Comparison of ENCODE assay signal across 19 cellular contexts in genomic region chr10:7534480-7534852, GRCh38.
A peak's percentile ranks its signal among the peaks of the same experiment; 100 is the strongest.
DNase-seq lines count a peak whose midpoint lies in the region; ATAC-seq and FAIRE-seq lines count a peak whose summit lies in the region.
"Had no signal": no experiment of that assay in that cellular context is flagged by ENCODE, and none has a peak within 500 bp of the region (broad histone marks: within the 10 kb centered on the region; RNA-seq: fewer than 3 reads in every experiment).

No MANE protein-coding gene starts in this region.

- DNase-seq in GM18507 (ENCODE audit: extremely low spot score, insufficient read length, low read depth) (no peak), DMS114 treated with DMSO at 0.1 percent for 48 hours (lab: John Stamatoyannopoulos, UW; ENCODE audit: unreplicated experiment) (no peak), hypothalamus (lab: John Stamatoyannopoulos, UW) (no peak), cerebellar cortex (ENCODE audit: low spot score) (no peak), NOMO-1 treated with dmso at 0.1 percent for 144 hours (lab: John Stamatoyannopoulos, UW; ENCODE audit: unreplicated experiment) (no peak)
- DNase-seq: 8988T; activated CD4-positive, alpha-beta T cell treated with anti-CD3 and anti-CD28 coated beads, Interleukin-2, amount 50 U/mL, for 48 hours; activated T-cell treated with anti-CD3 and anti-CD28 coated beads, Interleukin-2, amount 50 U/mL, for 4 hours; DMS 273 treated with DMSO at 0.1 percent for 48 hours; effector CD4-positive, alpha-beta T cell; head of caudate nucleus; kidney; NCI-H1436 treated with DMSO at 0.1 percent for 48 hours; stimulated activated naive CD4-positive, alpha-beta T cell; SW 1271 had no signal

- ATAC-seq in GM19452 (IDR thresholded peaks at IDR 0.05; ENCODE audit: unreplicated experiment), result peak; percentile 88
- peak; percentile 68 for ATAC-seq in HG02759 (IDR thresholded peaks at IDR 0.05; ENCODE audit: unreplicated experiment)
- peak; percentile 70 for ATAC-seq in HG03432 (IDR thresholded peaks at IDR 0.05; ENCODE audit: unreplicated experiment)
- ATAC-seq: activated naive CD4-positive, alpha-beta T cell treated with anti-CD3 and anti-CD28 coated beads, Interleukin-2, amount 50 U/mL, for 72 hours; activated T-cell treated with anti-CD3 and anti-CD28 coated beads, Interleukin-2, amount 50 U/mL, for 4 hours had no signal

- peak; percentile 77 for FAIRE-seq in GM18507 (lab: Jason Lieb, UNC)
- FAIRE-seq: kidney had no signal
